In the genomic region with DNA sequence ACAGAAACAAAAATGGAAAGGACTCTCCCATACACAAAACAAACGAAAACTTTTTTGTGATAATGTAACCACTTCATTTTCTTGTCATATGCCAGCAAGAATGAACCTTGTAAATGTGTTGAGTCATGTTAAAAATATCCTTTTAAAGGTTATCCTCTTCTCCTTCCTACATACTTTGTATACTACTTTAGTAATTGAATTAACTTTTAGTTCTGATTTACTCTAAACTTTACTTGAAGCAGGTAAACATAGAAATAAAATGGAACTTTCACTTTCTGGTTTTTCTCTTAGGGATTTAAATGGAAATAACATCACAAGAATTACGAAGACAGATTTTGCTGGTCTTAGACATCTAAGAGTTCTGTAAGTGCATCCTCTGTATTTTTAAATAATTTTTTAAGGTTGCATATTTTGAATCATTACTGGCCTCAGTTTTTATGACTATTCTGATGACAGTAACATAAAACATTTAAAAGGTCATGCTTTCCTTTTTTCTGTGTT, we compare ENCODE assay signal across 21 cellular contexts. TPM values are rescaled to one million over a fixed set of nuclear protein-coding genes. Genes with fewer than 3 reads are reported as not detected.
DNase-seq lines count a peak whose midpoint lies in the region; ATAC-seq, FAIRE-seq and TF ChIP-seq lines count a peak whose summit lies in the region.
"Had no signal": no experiment of that assay in that cellular context is flagged by ENCODE, and none has a peak within 500 bp of the region (broad histone marks: within the 10 kb centered on the region; RNA-seq: fewer than 3 reads in every experiment).

No MANE protein-coding gene starts in this region.

- TF ChIP-seq POLR2A in suprapubic skin (IDR thresholded peaks at IDR 0.05): no peak

- TF ChIP-seq CTCF in AG10803 (conservative IDR thresholded peaks at IDR 0.05; ENCODE audit: low read length) (no peak), fibroblast of the aortic adventitia (IDR thresholded peaks at IDR 0.05; ENCODE audit: insufficient read depth, low read length) (no peak), osteocyte (IDR thresholded peaks at IDR 0.05) (no peak), suprapubic skin (IDR thresholded peaks at IDR 0.05) (no peak)

- peaks cover 2% of the 10 kb centered on the region for H3K36me3 Mint-ChIP-seq in osteocyte (ENCODE audit: unreplicated experiment)

- WGBS in suprapubic skin: 61% methylated on average over 2 of the region's 2 CpGs

- H3K9me3 Mint-ChIP-seq in osteocyte (ENCODE audit: unreplicated experiment): no peaks in the 10 kb centered on the region
- H3K9me3 Mint-ChIP-seq: activated T-cell treated with anti-CD3 and anti-CD28 coated beads, Interleukin-2, amount 50 U/mL, for 4 hours; endodermal cell; T-helper 1 cell treated with Interleukin-12 subunit alpha and Interleukin-12 subunit beta and Interleukin-4 antibody, amounts not matched to agents 30 μg/mL and 1 μg/mL, for 36 hours had no signal

- H3K4me1 ChIP-seq in suprapubic skin: peaks cover 37% of the 10 kb centered on the region
- H3K4me1 ChIP-seq: parathyroid adenoma had no signal

- no peak overlapping the region for H3K27ac ChIP-seq in suprapubic skin
- H3K27ac ChIP-seq: BLaER1 treated with 17β-estradiol and CSF1 and Interleukin-3, amounts not matched to agents 10 nM and 100 nM; HL-60; parathyroid adenoma had no signal

- ATAC-seq in HG02610 (IDR thresholded peaks at IDR 0.05; ENCODE audit: unreplicated experiment): no peak
- no peak for ATAC-seq in GM21717 (IDR thresholded peaks at IDR 0.05; ENCODE audit: unreplicated experiment)
- ATAC-seq: activated CD4-positive, alpha-beta T cell treated with anti-CD3 and anti-CD28 coated beads for 36 hours; activated T-cell treated with anti-CD3 and anti-CD28 coated beads, Interleukin-2, amount 50 U/mL, for 4 hours had no signal

- peaks cover 60% of the 10 kb centered on the region for H3K4me1 Mint-ChIP-seq in osteocyte (ENCODE audit: unreplicated experiment)

- peak overlapping the region; percentile 94 for H3K27ac Mint-ChIP-seq in osteocyte (ENCODE audit: unreplicated experiment)
- H3K27ac Mint-ChIP-seq: activated CD4-positive, alpha-beta T cell treated with anti-CD3 and anti-CD28 coated beads for 36 hours; endodermal cell; T-helper 1 cell treated with Interleukin-12 subunit alpha and Interleukin-12 subunit beta and Interleukin-4 antibody, amounts not matched to agents 30 μg/mL and 1 μg/mL, for 36 hours had no signal

- TF ChIP-seq EP300 in suprapubic skin (IDR thresholded peaks at IDR 0.05): no peak

- H3K27me3 Mint-ChIP-seq in osteocyte (ENCODE audit: unreplicated experiment): no peaks in the 10 kb centered on the region

- FAIRE-seq in RCC 7860 (lab: Jason Lieb, UNC): peak; percentile 27
- FAIRE-seq: GM12892 had no signal

- H3K4me3 ChIP-seq in AG10803 (ENCODE audit: low read length): peak overlapping the region; percentile 89
- H3K4me3 ChIP-seq in fibroblast of the aortic adventitia (ENCODE audit: low read depth, low read length): peak overlapping the region; percentile 84
- no peak overlapping the region for H3K4me3 ChIP-seq in suprapubic skin
- H3K4me3 ChIP-seq: BLaER1 treated with 17β-estradiol and CSF1 and Interleukin-3, amounts not matched to agents 10 nM and 100 nM had no signal

- no peaks in the 10 kb centered on the region for H3K9me3 ChIP-seq in suprapubic skin

- no peak for DNase-seq in AG10803 (ENCODE audit: low read depth)
- DNase-seq in RCC 7860 (ENCODE audit: low spot score): no peak
- peak; percentile 56 for DNase-seq in fibroblast of the aortic adventitia (ENCODE audit: low read depth)
- no peak for DNase-seq in osteocyte (ENCODE audit: extremely low spot score, unreplicated experiment)
- no peak for DNase-seq in NCI-H524 (lab: John Stamatoyannopoulos, UW)
- DNase-seq in suprapubic skin (ENCODE audit: low spot score in 2 of 2): no peak
- DNase-seq: activated CD4-positive, alpha-beta T cell treated with anti-CD3 and anti-CD28 coated beads for 36 hours; activated T-cell treated with anti-CD3 and anti-CD28 coated beads, Interleukin-2, amount 50 U/mL, for 4 hours; amygdala; DND-41; endodermal cell; head of caudate nucleus; MM.1S; stimulated activated CD4-positive, alpha-beta T cell treated with anti-CD3 and anti-CD28 coated beads, Interleukin-2, amount 100 ng/mL, for 24 hours had no signal

- H3K36me3 ChIP-seq in suprapubic skin: no peaks in the 10 kb centered on the region
- H3K36me3 ChIP-seq: BLaER1 treated with 17β-estradiol and CSF1 and Interleukin-3, amounts not matched to agents 10 nM and 100 nM had no signal

- peak overlapping the region; percentile 97 for H3K4me3 Mint-ChIP-seq in osteocyte (ENCODE audit: unreplicated experiment)
- H3K4me3 Mint-ChIP-seq: activated CD4-positive, alpha-beta T cell treated with anti-CD3 and anti-CD28 coated beads for 36 hours; activated T-cell treated with anti-CD3 and anti-CD28 coated beads, Interleukin-2, amount 50 U/mL, for 4 hours; endodermal cell; T-helper 1 cell treated with Interleukin-12 subunit alpha and Interleukin-12 subunit beta and Interleukin-4 antibody, amounts not matched to agents 30 μg/mL and 1 μg/mL, for 36 hours had no signal

- H3K27me3 ChIP-seq in suprapubic skin: peaks cover 42% of the 10 kb centered on the region

RNA-seq across cellular contexts. Expression of gene SLIT2, which starts 4.7 kb away (rescaled TPM):
- total RNA-seq in fibroblast of the aortic adventitia (ENCODE audit: low replicate concordance): 46.4 and 65.1 TPM in 2 replicates
- 45.6 and 55.6 TPM in 2 replicates for total RNA-seq in osteocyte
- 1 to 10 TPM; 2.5 to 4.7 (median 3.0) TPM for total RNA-seq in suprapubic skin
- total RNA-seq: activated CD4-positive, alpha-beta T cell treated with anti-CD3 and anti-CD28 coated beads for 36 hours had no signal
